ENCODE assay signal across 17 cellular contexts in the genomic region with DNA sequence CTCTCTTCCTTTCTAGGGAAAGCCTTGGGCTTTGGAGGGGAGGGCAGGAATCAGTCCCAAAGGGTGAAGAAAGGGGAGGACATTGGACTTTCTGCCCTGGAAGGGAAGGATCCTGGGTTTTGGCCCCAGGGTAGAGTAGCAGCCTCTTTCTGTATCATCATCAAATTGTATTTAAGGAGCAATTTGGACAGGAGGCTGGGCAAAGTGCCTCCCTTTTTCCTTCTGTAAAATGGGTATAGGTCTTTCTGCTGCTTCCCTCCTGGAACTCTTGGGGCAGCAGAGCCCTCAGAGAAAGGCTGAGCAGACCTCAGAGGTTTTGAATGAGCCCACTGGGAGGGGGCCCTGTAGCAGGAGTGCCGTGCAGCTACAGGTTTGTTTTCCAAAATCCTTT. TPM values are rescaled to one million over a fixed set of nuclear protein-coding genes. Genes with fewer than 3 reads are reported as not detected.
DNase-seq lines count a peak whose midpoint lies in the region; ATAC-seq, FAIRE-seq and TF ChIP-seq lines count a peak whose summit lies in the region.
"Had no signal": no experiment of that assay in that cellular context is flagged by ENCODE, and none has a peak within 500 bp of the region (broad histone marks: within the 10 kb centered on the region; RNA-seq: fewer than 3 reads in every experiment).

No MANE protein-coding gene starts in this region.

- H3K27ac Mint-ChIP-seq in glutamatergic neuron (ENCODE audit: unreplicated experiment) = no peak overlapping the region
- H3K27ac Mint-ChIP-seq in neural crest cell (ENCODE audit: unreplicated experiment) = peak overlapping the region; percentile 50
- H3K27ac Mint-ChIP-seq: IgD-negative memory B cell had no signal

- no peak overlapping the region for H3K4me2 ChIP-seq in K562 (ENCODE audit: insufficient read depth, low read length)
- H3K4me2 ChIP-seq: A549, KMS-11 had no signal

- DNase-seq in K562 (ENCODE audit: extremely low read depth in 1 of 4, low spot score in 3 of 4) = peak in 1 of 4 experiments; percentile 31
- DNase-seq in glutamatergic neuron = no peak
- no peak for DNase-seq in neural crest cell (ENCODE audit: low read depth, low spot score)
- no peak for DNase-seq in D341Med (ENCODE audit: low spot score)
- DNase-seq in activated T-cell treated with anti-CD3 and anti-CD28 coated beads, Interleukin-2, amount 50 U/mL, for 4 hours = no peak
- DNase-seq in GDM1 (lab: John Stamatoyannopoulos, UW) = no peak
- DNase-seq: BE2C; CD4-positive, alpha-beta memory T cell; DND-41; GF-D8; GOT3 had no signal

- no peaks in the 10 kb centered on the region for H3K36me3 Mint-ChIP-seq in glutamatergic neuron (ENCODE audit: unreplicated experiment)
- no peaks in the 10 kb centered on the region for H3K36me3 Mint-ChIP-seq in neural crest cell (ENCODE audit: low read depth)
- no peaks in the 10 kb centered on the region for H3K36me3 Mint-ChIP-seq in activated T-cell treated with anti-CD3 and anti-CD28 coated beads, Interleukin-2, amount 50 U/mL, for 4 hours (ENCODE audit: insufficient read depth)
- H3K36me3 Mint-ChIP-seq: CD4-positive, alpha-beta memory T cell had no signal

- no peak for TF ChIP-seq CTCF in K562 (IDR thresholded peaks at IDR 0.05 in 2 of 3, conservative IDR thresholded peaks at IDR 0.05 in 1 of 3; ENCODE audit: insufficient read depth in 2 of 3, low read depth in 1 of 3, low read length in 3 of 3)
- TF ChIP-seq CTCF in glutamatergic neuron (IDR thresholded peaks at IDR 0.05; ENCODE audit: partially characterized antibody, unreplicated experiment) = no peak
- no peak for TF ChIP-seq CTCF in neural crest cell (conservative IDR thresholded peaks at IDR 0.05)

- H3K9ac ChIP-seq in K562 (ENCODE audit: insufficient read depth in 1 of 2, low read depth in 2 of 2, low read length in 2 of 2) = no peak overlapping the region
- H3K9ac ChIP-seq: KMS-11 had no signal

- intact Hi-C loops in K562 (cut with micrococcal nuclease) = no loop called here

- FAIRE-seq in K562 (lab: Jason Lieb, UNC) = no peak
- FAIRE-seq: A549 had no signal

- H3K4me3 Mint-ChIP-seq in glutamatergic neuron (ENCODE audit: unreplicated experiment) (peak overlapping the region; percentile 9), neural crest cell (no peak overlapping the region)
- no peak overlapping the region for H3K4me3 Mint-ChIP-seq in activated T-cell treated with anti-CD3 and anti-CD28 coated beads, Interleukin-2, amount 50 U/mL, for 4 hours
- H3K4me3 Mint-ChIP-seq: CD4-positive, alpha-beta memory T cell; IgD-negative memory B cell had no signal

- H2AFZ ChIP-seq in K562 (ENCODE audit: low read depth, low read length) = no peak overlapping the region

- TF ChIP-seq RAD21 in K562 (CRISPR knock-in tag; conservative IDR thresholded peaks at IDR 0.05 in 1 of 2, IDR thresholded peaks at IDR 0.05 in 1 of 2) = no peak

- H3K4me1 ChIP-seq in K562 (replicated peaks in 1 of 2; ENCODE audit: control insufficient read depth in 2 of 2, insufficient read depth in 2 of 2, low read length in 2 of 2) = no peaks in the 10 kb centered on the region
- H3K4me1 ChIP-seq: BE2C had no signal

- in situ Hi-C loops in K562 (cut with MboI) = no loop called here

- H3K27me3 ChIP-seq in K562 (ENCODE audit: control insufficient read depth in 2 of 2, insufficient read depth in 2 of 2, low read length in 2 of 2) = peaks cover 26 to 56% of the 10 kb centered on the region in 2 experiments; a peak in 4 of 5 replicates
- H3K27me3 ChIP-seq: BE2C had no signal

- TF ChIP-seq POLR2A in K562 (conservative IDR thresholded peaks at IDR 0.05) = no peak

- 0% methylated on average over 1 of the region's 1 CpG for WGBS in K562 (ENCODE audit: insufficient coverage, low coverage, missing lambda C conversion rate)

- peaks cover 36% of the 10 kb centered on the region for H3K4me1 Mint-ChIP-seq in glutamatergic neuron (ENCODE audit: low read depth, unreplicated experiment)
- H3K4me1 Mint-ChIP-seq in neural crest cell = peaks cover 85% of the 10 kb centered on the region
- H3K4me1 Mint-ChIP-seq in activated T-cell treated with anti-CD3 and anti-CD28 coated beads, Interleukin-2, amount 50 U/mL, for 4 hours (ENCODE audit: low read depth) = no peaks in the 10 kb centered on the region

- no peaks in the 10 kb centered on the region for H3K9me1 ChIP-seq in K562 (ENCODE audit: control insufficient read depth, insufficient read depth, low read length)

- BruUV-seq in K562 (replicated peaks; lab: Mats Ljungman, UMichigan) = no TSS peak

- H3K36me3 ChIP-seq in K562 (ENCODE audit: control insufficient read depth, insufficient read depth, low read length) = no peaks in the 10 kb centered on the region
- H3K36me3 ChIP-seq: BE2C had no signal

- peaks cover 27% of the 10 kb centered on the region; the same call in 1 of the 2 replicates for H4K20me1 ChIP-seq in K562 (replicated peaks; ENCODE audit: control insufficient read depth, insufficient read depth, low read length)

- CTCF ChIA-PET in K562 (lab: Yijun Ruan, JAX; ENCODE audit: low intra/inter-chr PET ratio) = no interaction called here

- no peaks in the 10 kb centered on the region for H3K9me3 ChIP-seq in K562 (replicated peaks; ENCODE audit: control insufficient read depth, insufficient read depth, low read depth, low read length)
- H3K9me3 ChIP-seq: A549, BE2C had no signal

- POLR2A ChIA-PET in K562 (lab: Yijun Ruan, JAX) = no interaction called here

- no peak for ATAC-seq in K562
- no peak for ATAC-seq in GM19397 (IDR thresholded peaks at IDR 0.05; ENCODE audit: unreplicated experiment)
- ATAC-seq in activated T-cell treated with anti-CD3 and anti-CD28 coated beads, Interleukin-2, amount 50 U/mL, for 4 hours = no peak
- ATAC-seq: A549, HCT116 had no signal

- H3K9me3 Mint-ChIP-seq in glutamatergic neuron (ENCODE audit: unreplicated experiment) = peaks cover 7% of the 10 kb centered on the region
- H3K9me3 Mint-ChIP-seq in neural crest cell = no peaks in the 10 kb centered on the region
- no peaks in the 10 kb centered on the region for H3K9me3 Mint-ChIP-seq in activated T-cell treated with anti-CD3 and anti-CD28 coated beads, Interleukin-2, amount 50 U/mL, for 4 hours
- H3K9me3 Mint-ChIP-seq: CD4-positive, alpha-beta memory T cell; IgD-negative memory B cell had no signal

- H3K27ac ChIP-seq in K562 (ENCODE audit: extremely low read depth, low read depth, low read length) = no peak overlapping the region
- H3K27ac ChIP-seq: A549, C4-2B, KMS-11 had no signal

- H3K79me2 ChIP-seq in K562 (ENCODE audit: control insufficient read depth, insufficient read depth, low read length) = no peaks in the 10 kb centered on the region

- H3K27me3 Mint-ChIP-seq in glutamatergic neuron (ENCODE audit: unreplicated experiment) = peaks cover 3% of the 10 kb centered on the region
- no peaks in the 10 kb centered on the region for H3K27me3 Mint-ChIP-seq in neural crest cell (ENCODE audit: low read depth)
- H3K27me3 Mint-ChIP-seq in activated T-cell treated with anti-CD3 and anti-CD28 coated beads, Interleukin-2, amount 50 U/mL, for 4 hours (ENCODE audit: low read depth) = peaks cover 3% of the 10 kb centered on the region

- TF ChIP-seq EP300 in K562 (IDR thresholded peaks at IDR 0.05; ENCODE audit: low read length) = no peak

- H3K4me3 ChIP-seq in K562 = no peak overlapping the region
- H3K4me3 ChIP-seq: A549 had no signal

TF ChIP-seq in K562, 482 proteins besides CTCF, POLR2A, EP300 and RAD21:
- peak; percentile 26 for TF ChIP-seq RBM25 (IDR thresholded peaks at IDR 0.05; ENCODE audit: low read depth, low read length, severe bottlenecking)
- TF ChIP-seq PHF20 (IDR thresholded peaks at IDR 0.05; ENCODE audit: partially characterized antibody) = no peak

RNA-seq across cellular contexts. Expression of a gene that starts 38.4 kb away (rescaled TPM):
- 0.09 TPM in 1 of 2 replicates, not detected in the other for total RNA-seq in K562 (2011; cell fraction: chromatin; rRNA removed; ENCODE audit: low replicate concordance)
- total RNA-seq in K562 (2011; cell fraction: nucleolus; rRNA removed) = 0.17 and 0.92 TPM in 2 replicates
- 0.07 TPM in 1 of 2 replicates, not detected in the other for total RNA-seq in K562 (2011; cell fraction: nucleoplasm; rRNA removed)
- total RNA-seq in K562 (2014; rRNA removed) (0.09 TPM in 1 of 2 replicates, not detected in the other), K562 (2014; rRNA removed; fragmentation: Illumina TruSeq; extraction: Trizol) (not detected in 2 replicates), K562 (2015; rRNA removed; fragmentation: Illumina TruSeq; extraction: Trizol) (not detected in 2 replicates), K562 (2021) (0.13 TPM in 2 replicates), glutamatergic neuron (ENCODE audit: unreplicated experiment) (89.8 TPM), neural crest cell (20.4 and 22.2 TPM in 2 replicates)
- polyA plus RNA-seq in K562 (2011; rRNA removed) (0.01 TPM in 1 of 2 replicates, not detected in the other), K562 (2014; fragmentation: Illumina TruSeq; extraction: Trizol) (not detected in 2 replicates), K562 (2014; fragmentation: Nextera tagmentation; extraction: Ambion mirVana) (not detected), K562 (2014; rRNA removed) (not detected in 2 replicates)
- 0.27 TPM in 1 of 2 replicates, not detected in the other for polyA plus RNA-seq in K562 (2011; cell fraction: cytosol; rRNA removed)
- polyA plus RNA-seq in K562 (2011; cell fraction: nucleus; rRNA removed) = 0.41 and 0.52 TPM in 2 replicates
- polyA plus RNA-seq in K562 (2012) = not detected in 2 replicates
- polyA minus RNA-seq in K562 (2011; rRNA and poly(A)+ RNA removed) = not detected in 2 replicates
- polyA minus RNA-seq in K562 (2011; cell fraction: cytosol; rRNA and poly(A)+ RNA removed) = 0.46 TPM in 1 of 2 replicates, not detected in the other
- 0.13 TPM in 1 of 2 replicates, not detected in the other for polyA minus RNA-seq in K562 (2011; cell fraction: nucleus; rRNA and poly(A)+ RNA removed)
- total RNA-seq in activated T-cell treated with anti-CD3 and anti-CD28 coated beads, Interleukin-2, amount 50 U/mL, for 4 hours = under 1 TPM in 2 of 3 donors, not detected in 1; 0.08 to 0.24 TPM
- polyA plus RNA-seq: CD4-positive, alpha-beta memory T cell; IgD-negative memory B cell had no signal

Comparison
In these comparisons a context has a peak if more than half of its experiments do, and no peak if none do; other contexts are left out.
1. RNA of a gene that starts 38.4 kb away (total RNA-seq): 89.8 TPM in glutamatergic neuron (single experiment) and 20.4 to 22.2 TPM in neural crest cell; 0.07 to 0.92 TPM in K562 and 0.08 to 0.24 TPM in activated T-cell treated with anti-CD3 and anti-CD28 coated beads, Interleukin-2, amount 50 U/mL, for 4 hours; every median in the first group is over 10 times any median in the second.